In the genomic region with DNA sequence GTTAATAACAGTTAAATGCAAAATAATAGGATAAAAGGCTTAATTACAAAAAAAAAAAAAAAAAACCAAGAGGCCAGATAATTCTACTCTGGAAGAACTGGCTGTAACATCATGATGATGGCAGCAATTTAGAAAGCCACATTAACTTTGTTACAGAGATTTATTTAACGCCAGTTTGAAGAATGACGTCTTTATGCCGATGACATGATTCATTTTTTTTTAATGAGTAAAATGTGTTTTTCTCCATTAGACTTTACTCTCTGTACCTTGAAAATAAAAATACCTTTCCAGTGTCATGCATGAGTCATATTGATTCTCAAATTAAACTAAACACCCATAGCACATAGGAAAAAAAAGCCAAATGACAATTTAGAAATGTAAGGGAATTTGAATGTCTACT, we compare ENCODE assay signal across 19 cellular contexts.
DNase-seq lines count a peak whose midpoint lies in the region; ATAC-seq, FAIRE-seq and TF ChIP-seq lines count a peak whose summit lies in the region.
"Had no signal": no experiment of that assay in that cellular context is flagged by ENCODE, and none has a peak within 500 bp of the region (broad histone marks: within the 10 kb centered on the region; RNA-seq: fewer than 3 reads in every experiment).

No MANE protein-coding gene starts in this region.

- DNase-seq in A172 (ENCODE audit: low spot score) (peak; percentile 39), D721Med (ENCODE audit: insufficient read length, low spot score) (no peak), HEK293T (ENCODE audit: extremely low spot score) (no peak), fibroblast of mammary gland (ENCODE audit: low read depth) (peak; percentile 43), NCI-H1092 (lab: John Stamatoyannopoulos, UW) (no peak), DMS53 treated with DMSO at 0.1 percent for 48 hours (lab: John Stamatoyannopoulos, UW; ENCODE audit: unreplicated experiment) (no peak)
- DNase-seq in natural killer cell treated with Interleukin-12 subunit alpha and Interleukin-12 subunit beta and Interleukin-15 and Interleukin-18, amount 100 ng/mL, for 72 hours (ENCODE audit: low spot score), result no peak
- DNase-seq: 8988T; C1 segment of cervical spinal cord; CD4-positive, alpha-beta memory T cell; COR-L47; DMS 273 treated with DMSO at 0.1 percent for 48 hours; DMS79 treated with DMSO at 0.1 percent for 48 hours; H9 had no signal

- ATAC-seq in natural killer cell treated with Interleukin-12 subunit alpha and Interleukin-12 subunit beta and Interleukin-15 and Interleukin-18, amount 100 ng/mL, for 72 hours, result no peak
- no peak for ATAC-seq in HG03378 (IDR thresholded peaks at IDR 0.05; ENCODE audit: unreplicated experiment)
- ATAC-seq: GM23338, HCT116 had no signal

- POLR2A ChIA-PET in HEK293T (lab: Yijun Ruan, JAX), result no interaction called here

- no peaks in the 10 kb centered on the region for H3K36me3 Mint-ChIP-seq in natural killer cell treated with Interleukin-12 subunit alpha and Interleukin-12 subunit beta and Interleukin-15 and Interleukin-18, amount 100 ng/mL, for 72 hours
- H3K36me3 Mint-ChIP-seq: CD4-positive, alpha-beta memory T cell had no signal

- peak; percentile 67 for FAIRE-seq in D721Med (lab: Jason Lieb, UNC)
- FAIRE-seq: G401.6, GM12892 had no signal

- H3K4me1 Mint-ChIP-seq in natural killer cell treated with Interleukin-12 subunit alpha and Interleukin-12 subunit beta and Interleukin-15 and Interleukin-18, amount 100 ng/mL, for 72 hours (ENCODE audit: low read depth in 2 of 2), result no peaks in the 10 kb centered on the region
- H3K4me1 Mint-ChIP-seq: CD4-positive, alpha-beta memory T cell had no signal

- TF ChIP-seq CTCF in D721Med (IDR thresholded peaks at IDR 0.05; ENCODE audit: insufficient read depth, missing control alignments) (no peak), fibroblast of mammary gland (conservative IDR thresholded peaks at IDR 0.05; ENCODE audit: control insufficient read depth, insufficient read depth, low read depth, low read length) (no peak)

- no peak overlapping the region for H3K4me3 ChIP-seq in fibroblast of mammary gland (ENCODE audit: control insufficient read depth, low read depth, low read length)
- H3K4me3 ChIP-seq: GM23338 had no signal

- H3K9me3 Mint-ChIP-seq in natural killer cell treated with Interleukin-12 subunit alpha and Interleukin-12 subunit beta and Interleukin-15 and Interleukin-18, amount 100 ng/mL, for 72 hours, result peaks cover 5% of the 10 kb centered on the region
- H3K9me3 Mint-ChIP-seq: GM23338, H9 had no signal

- CTCF ChIA-PET in HEK293T (lab: Yijun Ruan, JAX), result no interaction called here

- H3K4me3 Mint-ChIP-seq in natural killer cell treated with Interleukin-12 subunit alpha and Interleukin-12 subunit beta and Interleukin-15 and Interleukin-18, amount 100 ng/mL, for 72 hours, result no peak overlapping the region
- H3K4me3 Mint-ChIP-seq: CD4-positive, alpha-beta memory T cell; GM23338; H9 had no signal

- no peaks in the 10 kb centered on the region for H3K27me3 Mint-ChIP-seq in natural killer cell treated with Interleukin-12 subunit alpha and Interleukin-12 subunit beta and Interleukin-15 and Interleukin-18, amount 100 ng/mL, for 72 hours
- H3K27me3 Mint-ChIP-seq: CD4-positive, alpha-beta memory T cell had no signal

- H3K27ac Mint-ChIP-seq in natural killer cell treated with Interleukin-12 subunit alpha and Interleukin-12 subunit beta and Interleukin-15 and Interleukin-18, amount 100 ng/mL, for 72 hours, result no peak overlapping the region
- H3K27ac Mint-ChIP-seq: CD4-positive, alpha-beta memory T cell; GM23338 had no signal

TF ChIP-seq in HEK293T, 16 proteins besides CTCF, POLR2A, EP300 and RAD21:
- TF ChIP-seq PKNOX1 (IDR thresholded peaks at IDR 0.05), result peak; percentile 72
- no peak for TF ChIP-seq SUZ12 (IDR thresholded peaks at IDR 0.05)
- TF ChIP-seq ARNT (IDR thresholded peaks at IDR 0.05), result no peak
- no peak for TF ChIP-seq FOXM1 (IDR thresholded peaks at IDR 0.05; ENCODE audit: borderline replicate concordance)
- TF ChIP-seq TARDBP (IDR thresholded peaks at IDR 0.05), result no peak
- TF ChIP-seq LEF1 (IDR thresholded peaks at IDR 0.05; ENCODE audit: borderline replicate concordance), result no peak

Comparison
In these comparisons a context has a peak if more than half of its experiments do, and no peak if none do; other contexts are left out.
1. DNase-seq: peak in A172 (single experiment) and fibroblast of mammary gland (single experiment); none in D721Med (single experiment), HEK293T (single experiment), NCI-H1092 (single experiment), natural killer cell treated with Interleukin-12 subunit alpha and Interleukin-12 subunit beta and Interleukin-15 and Interleukin-18, amount 100 ng/mL, for 72 hours (single experiment) and DMS53 treated with DMSO at 0.1 percent for 48 hours (single experiment).